Comparison of ENCODE assay signal across 1 cellular context in the genomic region with DNA sequence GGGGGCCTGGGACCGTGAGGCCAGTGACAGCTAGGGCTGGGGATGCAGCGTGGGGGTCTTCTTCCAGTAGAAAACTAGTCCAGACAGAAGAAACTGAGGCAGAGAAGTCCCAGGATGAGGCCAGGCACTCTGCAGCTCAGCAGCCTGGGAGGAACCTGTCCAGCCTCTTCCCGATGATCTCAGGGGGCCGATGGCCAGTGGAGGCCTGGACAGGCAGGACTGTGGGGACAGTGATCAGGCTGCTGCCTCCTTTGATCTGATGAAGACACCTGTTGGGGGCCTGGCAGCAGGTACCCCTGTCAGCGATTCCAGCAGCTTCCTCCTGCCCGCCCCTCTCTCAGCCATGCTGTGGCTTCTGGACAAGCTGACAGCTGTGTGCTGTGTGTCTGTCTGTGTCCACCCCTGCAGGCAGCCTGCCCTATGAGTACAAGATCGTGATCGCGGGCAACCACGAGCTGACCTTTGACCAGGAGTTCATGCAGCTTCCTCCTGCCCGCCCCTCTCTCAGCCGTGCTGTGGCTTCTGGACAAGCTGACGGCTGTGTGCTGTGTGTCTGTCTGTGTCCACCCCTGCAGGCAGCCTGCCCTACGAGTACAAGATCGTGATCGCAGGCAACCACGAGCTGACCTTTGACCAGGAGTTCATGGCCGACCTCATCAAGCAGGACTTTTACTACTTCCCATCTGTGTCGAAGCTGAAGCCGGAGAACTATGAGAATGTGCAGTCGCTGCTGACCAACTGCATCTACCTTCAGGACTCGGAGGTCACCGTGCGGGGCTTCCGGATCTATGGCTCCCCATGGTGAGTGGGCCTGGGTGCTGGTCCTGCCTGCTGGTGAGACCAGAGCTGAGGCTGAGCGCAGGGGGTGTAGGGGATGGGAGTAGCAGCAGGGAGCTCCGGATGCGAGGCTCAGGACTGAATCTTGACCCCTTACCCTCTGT.
TF ChIP-seq lines count a peak whose summit lies in the region.

No MANE protein-coding gene starts in this region.

TF ChIP-seq in K562, 482 proteins besides CTCF, POLR2A, EP300 and RAD21 (continued from another document):
- TF ChIP-seq NR2C2 (CRISPR knock-in tag; IDR thresholded peaks at IDR 0.05) (no peak), NR2C2 (tag; IDR thresholded peaks at IDR 0.05) (peak; percentile 76; the same call in 1 of the 2 replicates)
